In genomic region chr11:7524831-7525230, GRCh38 we compare ENCODE assay signal across 16 cellular contexts. TPM values are rescaled to one million over a fixed set of nuclear protein-coding genes. Genes with fewer than 3 reads are reported as not detected.
DNase-seq lines count a peak whose midpoint lies in the region; ATAC-seq and TF ChIP-seq lines count a peak whose summit lies in the region.
"Had no signal": no experiment of that assay in that cellular context is flagged by ENCODE, and none has a peak within 500 bp of the region (broad histone marks: within the 10 kb centered on the region; RNA-seq: fewer than 3 reads in every experiment).

No MANE protein-coding gene starts in this region.

- peaks cover 11% of the 10 kb centered on the region for H3K36me3 Mint-ChIP-seq in stimulated activated memory B cell treated with anti-CD40 and anti-IgM and Interleukin-4, amounts not matched to agents 10 μg/mL and 1 μg/mL and 100 μg/mL, for 72 hours

- H3K9me3 ChIP-seq in fibroblast of lung (ENCODE audit: control insufficient read depth, insufficient read depth, low read depth, low read length): no peaks in the 10 kb centered on the region
- no peaks in the 10 kb centered on the region for H3K9me3 ChIP-seq in tibial nerve
- H3K9me3 ChIP-seq: neutrophil, spleen, upper lobe of left lung had no signal

- DNase-seq in NOMO-1 treated with DMSO at 0.1 percent for 48 hours (lab: John Stamatoyannopoulos, UW; ENCODE audit: unreplicated experiment) (peak; percentile 9), NOMO-1 treated with dmso at 0.1 percent for 144 hours (lab: John Stamatoyannopoulos, UW; ENCODE audit: unreplicated experiment) (no peak), NB4 (ENCODE audit: low read depth) (peak; percentile 67), fibroblast of lung (ENCODE audit: low read depth in 2 of 2) (no peak), tibial nerve (ENCODE audit: low spot score in 2 of 2) (no peak), sciatic nerve (ENCODE audit: low spot score) (no peak)
- DNase-seq: foreskin melanocyte, islet precursor cell, KG1, NCI-H446 treated with DMSO at 0.1 percent for 48 hours, spleen had no signal

- no peaks in the 10 kb centered on the region for H3K27me3 Mint-ChIP-seq in stimulated activated memory B cell treated with anti-CD40 and anti-IgM and Interleukin-4, amounts not matched to agents 10 μg/mL and 1 μg/mL and 100 μg/mL, for 72 hours

- no peak for TF ChIP-seq POLR2A in NB4 (IDR thresholded peaks at IDR 0.05; ENCODE audit: extremely low read depth, insufficient read length)
- TF ChIP-seq POLR2A in tibial nerve (IDR thresholded peaks at IDR 0.05): no peak

- ATAC-seq in stimulated activated memory B cell treated with anti-CD40 and anti-IgM and Interleukin-4, amounts not matched to agents 10 μg/mL and 1 μg/mL and 100 μg/mL, for 72 hours: no peak
- ATAC-seq in HG03196 (IDR thresholded peaks at IDR 0.05; ENCODE audit: unreplicated experiment) (no peak), sciatic nerve (no peak)

- no peak overlapping the region for H2AFZ ChIP-seq in fibroblast of lung (ENCODE audit: low read length)

- H3K4me3 Mint-ChIP-seq in stimulated activated memory B cell treated with anti-CD40 and anti-IgM and Interleukin-4, amounts not matched to agents 10 μg/mL and 1 μg/mL and 100 μg/mL, for 72 hours: peak overlapping the region; percentile 44

- intact Hi-C loops in sciatic nerve (cut with DNase I): no loop called here

- H3K4me1 ChIP-seq in fibroblast of lung (ENCODE audit: control insufficient read depth, extremely low read depth, insufficient read depth, low read length) (no peaks in the 10 kb centered on the region), tibial nerve (peaks cover 0 to 49% (median 44%) of the 10 kb centered on the region in 4 donors)

- no peaks in the 10 kb centered on the region for H3K9me3 Mint-ChIP-seq in stimulated activated memory B cell treated with anti-CD40 and anti-IgM and Interleukin-4, amounts not matched to agents 10 μg/mL and 1 μg/mL and 100 μg/mL, for 72 hours

- H3K9ac ChIP-seq in fibroblast of lung (ENCODE audit: insufficient read depth, low read length): no peak overlapping the region

- H3K79me2 ChIP-seq in fibroblast of lung (ENCODE audit: control insufficient read depth, insufficient read depth, low read length): no peaks in the 10 kb centered on the region

- peak overlapping the region; percentile 4 for H3K4me2 ChIP-seq in fibroblast of lung (ENCODE audit: extremely low read depth, insufficient read depth, low read length)

- H3K27me3 ChIP-seq in fibroblast of lung (ENCODE audit: control insufficient read depth, insufficient read depth, low read length) (no peaks in the 10 kb centered on the region), tibial nerve (no peaks in the 10 kb centered on the region)
- H3K27me3 ChIP-seq: neutrophil, upper lobe of left lung had no signal

- H3K27ac ChIP-seq in fibroblast of lung (ENCODE audit: insufficient read depth, low read length) (no peak overlapping the region), tibial nerve (peak overlapping the region in 1 of 4 donors; percentile 87)
- H3K27ac ChIP-seq: neutrophil, upper lobe of left lung had no signal

- H3K4me1 Mint-ChIP-seq in stimulated activated memory B cell treated with anti-CD40 and anti-IgM and Interleukin-4, amounts not matched to agents 10 μg/mL and 1 μg/mL and 100 μg/mL, for 72 hours: peaks cover 32% of the 10 kb centered on the region

- no peaks in the 10 kb centered on the region for H4K20me1 ChIP-seq in fibroblast of lung (ENCODE audit: control insufficient read depth, extremely low read depth, insufficient read depth, low read length)

- H3K27ac Mint-ChIP-seq in stimulated activated memory B cell treated with anti-CD40 and anti-IgM and Interleukin-4, amounts not matched to agents 10 μg/mL and 1 μg/mL and 100 μg/mL, for 72 hours: no peak overlapping the region

- 83 to 91% methylated on average over 4 of the region's 4 CpGs for WGBS in tibial nerve, 2 donors

- H3K36me3 ChIP-seq in fibroblast of lung (ENCODE audit: control insufficient read depth, insufficient read depth, low read length) (no peaks in the 10 kb centered on the region), tibial nerve (no peaks in the 10 kb centered on the region)
- H3K36me3 ChIP-seq: neutrophil, spleen, upper lobe of left lung had no signal

- H3K4me3 ChIP-seq in NB4 (ENCODE audit: low read depth, low read length) (no peak overlapping the region), fibroblast of lung (replicated peaks in 1 of 4; ENCODE audit: control extremely low read depth in 1 of 4, insufficient read depth in 1 of 4, low read depth in 3 of 4, low read length in 4 of 4) (no peak overlapping the region), tibial nerve (no peak overlapping the region)
- H3K4me3 ChIP-seq: spleen, upper lobe of left lung had no signal

- TF ChIP-seq CTCF in NB4 (IDR thresholded peaks at IDR 0.05; ENCODE audit: low read depth, low read length) (no peak), fibroblast of lung (conservative IDR thresholded peaks at IDR 0.05 in 1 of 2, IDR thresholded peaks at IDR 0.05 in 1 of 2; ENCODE audit: low read depth in 1 of 2, low read length in 2 of 2) (no peak), tibial nerve (IDR thresholded peaks at IDR 0.05) (no peak)

- no peak for TF ChIP-seq EP300 in tibial nerve (IDR thresholded peaks at IDR 0.05)

RNA-seq across cellular contexts. Expression of gene PPFIBP2, which starts 11.0 kb away (rescaled TPM):
- total RNA-seq in fibroblast of lung (31.3 and 38.8 TPM in 2 replicates), tibial nerve (100 to 1,000 TPM in 1 of 4 donors, 10 to 100 TPM in 3; 19.8 to 110 (median 29.2) TPM), sciatic nerve (52.3 TPM)
- polyA plus RNA-seq in fibroblast of lung: 8.6 and 11.4 TPM in 2 replicates
- polyA plus RNA-seq in fibroblast of lung (2012): 7.6 and 8.7 TPM in 2 replicates
- polyA minus RNA-seq in fibroblast of lung (ENCODE audit: low replicate concordance): 16.2 and 29.3 TPM in 2 replicates

RNA-seq across cellular contexts. Expression of gene OLFML1, which starts 39.5 kb away (rescaled TPM):
- total RNA-seq in fibroblast of lung: 20.0 and 22.8 TPM in 2 replicates
- polyA plus RNA-seq in fibroblast of lung: 24.4 and 183 TPM in 2 replicates
- polyA plus RNA-seq in fibroblast of lung (2012): 14.1 and 108 TPM in 2 replicates
- polyA minus RNA-seq in fibroblast of lung (ENCODE audit: low replicate concordance): 74.4 and 223 TPM in 2 replicates
- 10 to 100 TPM in 1 of 4 donors, 1 to 10 TPM in 3; 1.2 to 13.1 (median 6.6) TPM for total RNA-seq in tibial nerve
- 27.2 TPM for total RNA-seq in sciatic nerve
- total RNA-seq: RPMI7951 had no signal

Comparison
In these comparisons a context has a peak if more than half of its experiments do, and no peak if none do; other contexts are left out.
1. DNase-seq: peak in NOMO-1 treated with DMSO at 0.1 percent for 48 hours (single experiment) and NB4 (single experiment); none in NOMO-1 treated with dmso at 0.1 percent for 144 hours (single experiment), fibroblast of lung (0 of 2), tibial nerve (0 of 2) and sciatic nerve (single experiment).